8 cellular contexts compared by ENCODE assay signal in the genomic region with DNA sequence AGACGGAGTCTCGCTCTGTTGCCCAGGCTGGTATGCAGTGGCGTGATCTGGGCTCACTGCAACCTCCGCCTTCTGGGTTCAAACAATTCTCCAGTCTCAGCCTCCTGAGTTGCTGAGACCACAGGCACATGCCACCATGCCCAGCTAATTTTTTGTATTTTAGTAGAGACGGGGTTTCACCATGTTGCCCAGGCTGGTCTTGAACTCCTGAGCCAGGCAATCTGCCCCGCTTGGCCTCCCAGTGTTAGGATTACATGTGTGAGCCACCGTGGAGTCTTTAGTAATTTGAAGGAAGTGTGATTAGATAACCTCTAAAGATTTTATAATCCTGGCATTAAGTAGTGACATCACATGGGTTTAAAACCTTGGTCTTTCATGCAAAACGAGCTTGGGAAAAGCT. TPM values are rescaled to one million over a fixed set of nuclear protein-coding genes. Genes with fewer than 3 reads are reported as not detected.
DNase-seq lines count a peak whose midpoint lies in the region; ATAC-seq and TF ChIP-seq lines count a peak whose summit lies in the region.
"Not testable (repeated sequence)": the region's sequence is repeated elsewhere in the genome, so short reads cannot be mapped to it uniquely, and the experiment has no call there.

No MANE protein-coding gene starts in this region.

- not testable (repeated sequence) for H2AFZ ChIP-seq in GM23338; mesenchymal stem cell (ENCODE audit: low read depth, low read length)

- not testable (repeated sequence) for H4K91ac ChIP-seq in mesenchymal stem cell (ENCODE audit: low read length)

- not testable (repeated sequence) for H3K27me3 ChIP-seq in A673 (replicated peaks; ENCODE audit: insufficient read depth, low read depth, low read length, poor library complexity); GM23338 (ENCODE audit: insufficient read depth); mesenchymal stem cell (ENCODE audit: control insufficient read depth in 1 of 2, insufficient read depth in 1 of 2, low read length in 2 of 2); thoracic aorta (replicated peaks; ENCODE audit: insufficient read depth)

- H3K36me3 Mint-ChIP-seq in GM23338 (ENCODE audit: low read depth): not testable (repeated sequence)
- H3K36me3 Mint-ChIP-seq in activated CD8-positive, alpha-beta memory T cell treated with anti-CD3 and anti-CD28 coated beads, Interleukin-2, amount 10 ng/mL, durations not matched to agents 7 days and 5 days: peaks cover 15% of the 10 kb centered on the region
- H3K36me3 Mint-ChIP-seq in neural crest cell (ENCODE audit: low read depth): peaks cover 14% of the 10 kb centered on the region

- H3K9me2 ChIP-seq in GM23338 (ENCODE audit: insufficient read depth): not testable (repeated sequence)

- peaks cover 24% of the 10 kb centered on the region for H3K4me1 Mint-ChIP-seq in GM23338
- H3K4me1 Mint-ChIP-seq in activated CD8-positive, alpha-beta memory T cell treated with anti-CD3 and anti-CD28 coated beads, Interleukin-2, amount 10 ng/mL, durations not matched to agents 7 days and 5 days: peaks cover 28% of the 10 kb centered on the region
- H3K4me1 Mint-ChIP-seq in neural crest cell: peaks cover 28% of the 10 kb centered on the region

- H3K27ac ChIP-seq in A673 (ENCODE audit: low read depth, low read length, poor library complexity, severe bottlenecking) (peak overlapping the region; percentile 38), mesenchymal stem cell (ENCODE audit: low read length, poor library complexity, severe bottlenecking) (peak overlapping the region; percentile 40), thoracic aorta (peak overlapping the region; percentile 47 to 73)
- H3K27ac ChIP-seq in GM23338 (ENCODE audit: low read depth): not testable (repeated sequence)

- H3K27me3 Mint-ChIP-seq in GM23338 (ENCODE audit: insufficient read depth, low read depth, poor library complexity); activated CD8-positive, alpha-beta memory T cell treated with anti-CD3 and anti-CD28 coated beads, Interleukin-2, amount 10 ng/mL, durations not matched to agents 7 days and 5 days; neural crest cell (ENCODE audit: low read depth): not testable (repeated sequence)

- WGBS in mesenchymal stem cell: 94% methylated on average over 8 of the region's 8 CpGs

- CTCF ChIA-PET in A673 (lab: Charles Lee): not testable (repeated sequence)
- CTCF ChIA-PET in activated CD8-positive, alpha-beta memory T cell treated with anti-CD3 and anti-CD28 coated beads, Interleukin-2, amount 10 ng/mL, durations not matched to agents 7 days and 5 days (lab: Charles Lee): interaction anchor here (1.0 to 1.8 kb wide), 3 partner anchors 16 to 25 kb away, joined by 3 to 5 read pairs (median 3); no protein-coding TSS in a partner anchor

- H3K9me3 ChIP-seq in A673 (ENCODE audit: low read depth, low read length, poor library complexity, severe bottlenecking); mesenchymal stem cell (ENCODE audit: control insufficient read depth, low read length); thoracic aorta: not testable (repeated sequence)

- not testable (repeated sequence) for H4K8ac ChIP-seq in mesenchymal stem cell (ENCODE audit: low read length)

- POLR2A ChIA-PET in A673 (lab: Charles Lee; ENCODE audit: low non-redundant PET): not testable (repeated sequence)

- not testable (repeated sequence) for ATAC-seq in GM23338; activated CD8-positive, alpha-beta memory T cell treated with anti-CD3 and anti-CD28 coated beads, Interleukin-2, amount 10 ng/mL, durations not matched to agents 7 days and 5 days; thoracic aorta (ENCODE audit: insufficient number of reproducible peaks, low FRiP score, low read depth)

- H3K79me2 ChIP-seq in GM23338 (replicated peaks; ENCODE audit: insufficient read depth): peaks cover 94% of the 10 kb centered on the region

- H3K4me1 ChIP-seq in A673 (ENCODE audit: insufficient read depth, low read length, poor library complexity, severe bottlenecking) (peaks cover 33% of the 10 kb centered on the region), mesenchymal stem cell (ENCODE audit: control insufficient read depth, insufficient read depth, low read depth, low read length) (peaks cover 20% of the 10 kb centered on the region), thoracic aorta (ENCODE audit: control insufficient read depth in 1 of 2, low read depth in 2 of 2) (peaks cover 14 to 34% of the 10 kb centered on the region in 2 donors)
- not testable (repeated sequence) for H3K4me1 ChIP-seq in GM23338 (ENCODE audit: insufficient read depth)

- TF ChIP-seq CTCF in A673 (conservative IDR thresholded peaks at IDR 0.05; ENCODE audit: low read depth, low read length); GM23338 (conservative IDR thresholded peaks at IDR 0.05; ENCODE audit: low read depth in 2 of 2); fibroblast of villous mesenchyme (IDR thresholded peaks at IDR 0.05; ENCODE audit: insufficient read depth, low read depth, low read length); neural crest cell (conservative IDR thresholded peaks at IDR 0.05); retinal pigment epithelial cell (conservative IDR thresholded peaks at IDR 0.05; ENCODE audit: low read depth, low read length); thoracic aorta (IDR thresholded peaks at IDR 0.05): not testable (repeated sequence)

- H2BK15ac ChIP-seq in mesenchymal stem cell (ENCODE audit: low read depth, poor library complexity, severe bottlenecking): not testable (repeated sequence)

- not testable (repeated sequence) for H2BK120ac ChIP-seq in mesenchymal stem cell (ENCODE audit: low read depth, low read length)

- not testable (repeated sequence) for H3K23ac ChIP-seq in mesenchymal stem cell (ENCODE audit: low read length in 2 of 2)

- BruUV-seq in A673 (replicated peaks; lab: Mats Ljungman, UMichigan): not testable (repeated sequence)

- H3K9ac ChIP-seq in mesenchymal stem cell (ENCODE audit: low read length): not testable (repeated sequence)

- not testable (repeated sequence) for H4K20me1 ChIP-seq in GM23338 (replicated peaks; ENCODE audit: insufficient read depth)

- H3K4me2 ChIP-seq in GM23338; mesenchymal stem cell (ENCODE audit: low read length, poor library complexity, severe bottlenecking): not testable (repeated sequence)

- H3K27ac Mint-ChIP-seq in GM23338: 0 out of 2 replicates have a peak overlapping the region, but pooled peaks have one; percentile 44
- not testable (repeated sequence) for H3K27ac Mint-ChIP-seq in activated CD8-positive, alpha-beta memory T cell treated with anti-CD3 and anti-CD28 coated beads, Interleukin-2, amount 10 ng/mL, durations not matched to agents 7 days and 5 days; neural crest cell (ENCODE audit: unreplicated experiment)

- not testable (repeated sequence) for H3K18ac ChIP-seq in mesenchymal stem cell (ENCODE audit: low read depth in 1 of 2, low read length in 2 of 2)

- DNase-seq in A673 (ENCODE audit: low spot score); GM23338 (ENCODE audit: low spot score); mesenchymal stem cell; neural crest cell (ENCODE audit: low read depth, low spot score); thoracic aorta (ENCODE audit: low spot score): not testable (repeated sequence)
- DNase-seq in activated CD8-positive, alpha-beta memory T cell treated with anti-CD3 and anti-CD28 coated beads, Interleukin-2, amount 10 ng/mL, durations not matched to agents 7 days and 5 days: peak; percentile 1
- peak; percentile 73 for DNase-seq in fibroblast of villous mesenchyme (ENCODE audit: low read depth)
- DNase-seq in retinal pigment epithelial cell (ENCODE audit: low read depth): peak; percentile 44

- not testable (repeated sequence) for H3K14ac ChIP-seq in mesenchymal stem cell (ENCODE audit: low read length in 2 of 2)

- H3K4ac ChIP-seq in mesenchymal stem cell (ENCODE audit: low read depth in 1 of 2, low read length in 2 of 2): not testable (repeated sequence)

- not testable (repeated sequence) for H3F3A ChIP-seq in GM23338 (replicated peaks; ENCODE audit: low read depth)

- not testable (repeated sequence) for H2BK5ac ChIP-seq in mesenchymal stem cell (ENCODE audit: low read depth, low read length, poor library complexity, severe bottlenecking)

- not testable (repeated sequence) for H2BK12ac ChIP-seq in mesenchymal stem cell (ENCODE audit: low read length in 2 of 2)

- intact Hi-C loops in A673 (cut with micrococcal nuclease; ENCODE audit: unreplicated experiment): not testable (repeated sequence)

- H3K4me3 Mint-ChIP-seq in GM23338; activated CD8-positive, alpha-beta memory T cell treated with anti-CD3 and anti-CD28 coated beads, Interleukin-2, amount 10 ng/mL, durations not matched to agents 7 days and 5 days: not testable (repeated sequence)
- H3K4me3 Mint-ChIP-seq in neural crest cell: peak overlapping the region; percentile 59

- H3K9me3 Mint-ChIP-seq in GM23338; activated CD8-positive, alpha-beta memory T cell treated with anti-CD3 and anti-CD28 coated beads, Interleukin-2, amount 10 ng/mL, durations not matched to agents 7 days and 5 days (ENCODE audit: low read depth); neural crest cell: not testable (repeated sequence)

- H3K36me3 ChIP-seq in A673 (ENCODE audit: insufficient read depth, low read length, poor library complexity, severe bottlenecking); GM23338 (ENCODE audit: insufficient read depth); mesenchymal stem cell (ENCODE audit: control insufficient read depth in 1 of 2, insufficient read depth in 2 of 2, low read depth in 1 of 2, low read length in 2 of 2); thoracic aorta: not testable (repeated sequence)

- H2AK5ac ChIP-seq in mesenchymal stem cell (ENCODE audit: low read length, severe bottlenecking): not testable (repeated sequence)

- H3K4me3 ChIP-seq in A673 (ENCODE audit: low read depth, low read length, poor library complexity, severe bottlenecking); GM23338; fibroblast of villous mesenchyme (ENCODE audit: low read depth, low read length); mesenchymal stem cell (ENCODE audit: insufficient read depth in 1 of 2, low read depth in 1 of 2, low read length in 2 of 2); retinal pigment epithelial cell (ENCODE audit: low read length): not testable (repeated sequence)
- H3K4me3 ChIP-seq in thoracic aorta: peak overlapping the region; percentile 32

- not testable (repeated sequence) for H3K79me1 ChIP-seq in mesenchymal stem cell (replicated peaks; ENCODE audit: low read length, poor library complexity, severe bottlenecking)

RNA-seq across cellular contexts. Expression of gene ZNF236, which starts 6.3 kb away (rescaled TPM):
- total RNA-seq in A673 (2021): 23.4 and 24.8 TPM in 2 replicates
- 10.1 and 16.3 TPM in 2 replicates for total RNA-seq in GM23338 (2014; rRNA removed; shearing (Covaris generic))
- polyA plus RNA-seq in GM23338 (2016; fragmentation: Nextera tagmentation; extraction: Ambion mirVana): 6.4 and 8.9 TPM in 2 replicates
- 10 to 100 TPM; 16.8 to 22.9 TPM for total RNA-seq in activated CD8-positive, alpha-beta memory T cell treated with anti-CD3 and anti-CD28 coated beads, Interleukin-2, amount 10 ng/mL, durations not matched to agents 7 days and 5 days
- 11.9 and 12.5 TPM in 2 replicates for total RNA-seq in fibroblast of villous mesenchyme
- 7.1 TPM for polyA plus RNA-seq in mesenchymal stem cell (2013, experiment 1 of 2)
- 6.6 TPM for polyA plus RNA-seq in mesenchymal stem cell (2013, experiment 2 of 2)
- 18.4 and 20.4 TPM in 2 replicates for total RNA-seq in neural crest cell
- total RNA-seq in thoracic aorta: 10 to 100 TPM; 14.1 to 22.5 TPM
